ENCODE assay signal across 1 cellular context in genomic region chr7:5897371-5897919, GRCh38.
TF ChIP-seq lines count a peak whose summit lies in the region.

No MANE protein-coding gene starts in this region.

TF ChIP-seq in K562, 482 proteins besides CTCF, POLR2A, EP300 and RAD21:
- TF ChIP-seq PKNOX1 (IDR thresholded peaks at IDR 0.05) (0 out of 2 replicates have a peak, but pooled peaks have one; percentile 17), VEZF1 (CRISPR knock-in tag; IDR thresholded peaks at IDR 0.05) (peak; percentile 80)
